In the genomic region with DNA sequence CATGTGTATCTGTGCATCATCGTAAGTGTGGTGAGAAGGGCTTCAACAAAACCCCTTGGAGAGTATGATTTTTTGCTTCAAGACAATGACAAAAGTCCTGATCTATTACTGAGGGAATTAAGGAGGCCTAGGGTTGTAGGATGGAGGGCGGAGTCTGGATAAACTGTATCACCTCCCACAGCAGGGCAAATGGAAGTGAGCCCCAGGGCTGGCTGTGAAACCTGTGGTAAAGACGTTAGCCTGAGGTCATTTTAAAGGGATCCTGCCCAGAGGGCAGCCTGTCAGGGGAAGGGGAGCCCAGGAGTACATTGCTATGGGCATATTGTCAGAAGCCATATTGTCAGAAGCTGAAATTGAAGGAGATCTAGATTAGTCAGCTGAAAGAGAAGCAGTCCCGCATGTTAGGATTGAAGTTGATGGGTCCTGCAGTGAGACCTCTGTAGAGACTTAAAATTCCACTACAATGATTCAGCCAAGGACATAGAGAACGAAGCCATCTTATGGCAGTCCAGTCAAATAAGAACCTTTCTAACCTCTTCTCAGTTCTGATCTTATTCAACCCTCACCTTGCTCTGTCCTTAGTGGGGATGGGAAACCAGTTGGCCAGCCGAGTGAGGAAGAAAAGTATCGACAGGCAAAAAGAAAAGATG, we compare ENCODE assay signal across 19 cellular contexts. TPM values are rescaled to one million over a fixed set of nuclear protein-coding genes. Genes with fewer than 3 reads are reported as not detected.
"Had no signal": no experiment of that assay in that cellular context is flagged by ENCODE, and none has a peak within 500 bp of the region (broad histone marks: within the 10 kb centered on the region; RNA-seq: fewer than 3 reads in every experiment).

No MANE protein-coding gene starts in this region.

- H3K36me3 ChIP-seq: heart left ventricle, right atrium auricular region, sigmoid colon, tibial artery, upper lobe of left lung had no signal

- ATAC-seq: esophagus mucosa; heart left ventricle; left lobe of liver; naive thymus-derived CD4-positive, alpha-beta T cell; stimulated activated naive CD8-positive, alpha-beta T cell treated with anti-CD3 and anti-CD28 coated beads, Interleukin-15, Interleukin-2, amounts not matched to agents 100 U/mL and 50 U/mL, for 24 hours had no signal

- H3K4me1 ChIP-seq: heart left ventricle, right atrium auricular region, sigmoid colon, tibial artery, upper lobe of left lung had no signal

- H3K4me3 ChIP-seq: coronary artery, dorsolateral prefrontal cortex, heart left ventricle, right atrium auricular region, sigmoid colon, skin epidermis, tibial artery, upper lobe of left lung had no signal

- H3K27me3 ChIP-seq: right atrium auricular region, sigmoid colon, tibial artery, upper lobe of left lung had no signal

- DNase-seq: dorsolateral prefrontal cortex; effector CD8-positive, alpha-beta T cell; heart left ventricle; hypothalamus; islet precursor cell; mammary epithelial cell; naive thymus-derived CD4-positive, alpha-beta T cell; posterior cingulate gyrus; sigmoid colon; stimulated activated naive CD8-positive, alpha-beta T cell treated with anti-CD3 and anti-CD28 coated beads, Interleukin-15, Interleukin-2, amounts not matched to agents 100 U/mL and 50 U/mL, for 24 hours; tibial artery; upper lobe of left lung had no signal

- H3K27ac Mint-ChIP-seq: naive thymus-derived CD4-positive, alpha-beta T cell had no signal

- H3K4me1 Mint-ChIP-seq: naive thymus-derived CD4-positive, alpha-beta T cell had no signal

- H3K27ac ChIP-seq: coronary artery, dorsolateral prefrontal cortex, heart left ventricle, right atrium auricular region, sigmoid colon, skin epidermis, tibial artery, upper lobe of left lung had no signal

- FAIRE-seq: endometrium, frontal cortex had no signal

- H3K4me3 Mint-ChIP-seq: naive thymus-derived CD4-positive, alpha-beta T cell had no signal

- H3K9me3 ChIP-seq: right atrium auricular region, sigmoid colon, tibial artery, upper lobe of left lung had no signal

RNA-seq across cellular contexts. Expression of a gene that starts 26.9 kb away (rescaled TPM):
- polyA plus RNA-seq: heart left ventricle; naive thymus-derived CD4-positive, alpha-beta T cell had no signal
